26 cellular contexts compared by ENCODE assay signal in genomic region chr10:116764979-116765378, GRCh38. TPM values are rescaled to one million over a fixed set of nuclear protein-coding genes. Genes with fewer than 3 reads are reported as not detected.
DNase-seq lines count a peak whose midpoint lies in the region; ATAC-seq, FAIRE-seq and TF ChIP-seq lines count a peak whose summit lies in the region.
"Had no signal": no experiment of that assay in that cellular context is flagged by ENCODE, and none has a peak within 500 bp of the region (broad histone marks: within the 10 kb centered on the region; RNA-seq: fewer than 3 reads in every experiment).

No MANE protein-coding gene starts in this region.

- H3K9me3 ChIP-seq in HepG2 (ENCODE audit: low read length) (peaks cover 4% of the 10 kb centered on the region), right lobe of liver (no peaks in the 10 kb centered on the region), HCT116 (ENCODE audit: control insufficient read depth in 1 of 2, insufficient read depth in 1 of 2, low read depth in 1 of 2, low read length in 2 of 2) (no peaks in the 10 kb centered on the region), HEK293 (ENCODE audit: control insufficient read depth, insufficient read depth, low read depth, low read length) (no peaks in the 10 kb centered on the region), SK-N-SH (no peaks in the 10 kb centered on the region)
- H3K9me3 ChIP-seq: BE2C had no signal

- no peak overlapping the region for H4K5ac ChIP-seq in mesendoderm (ENCODE audit: low read length)

- no peak overlapping the region for H4K8ac ChIP-seq in mesendoderm (ENCODE audit: low read depth, low read length)

- no peaks in the 10 kb centered on the region for H4K20me1 ChIP-seq in HepG2 (ENCODE audit: insufficient read depth, low read length)
- H4K20me1 ChIP-seq in HCT116 (ENCODE audit: insufficient read depth) = no peaks in the 10 kb centered on the region
- H4K20me1 ChIP-seq in SK-N-SH (ENCODE audit: insufficient read depth) = no peaks in the 10 kb centered on the region
- H4K20me1 ChIP-seq: BLaER1 treated with 17β-estradiol and CSF1 and Interleukin-3, amounts not matched to agents 10 nM and 100 nM had no signal

- H3K27ac ChIP-seq in HepG2 (ENCODE audit: extremely low read length, insufficient read depth, low read length) (no peak overlapping the region), right lobe of liver (no peak overlapping the region), HCT116 (ENCODE audit: low read depth, low read length) (no peak overlapping the region), HEK293 (ENCODE audit: extremely low read depth, low read depth, low read length) (no peak overlapping the region), mesendoderm (ENCODE audit: low read depth, low read length) (no peak overlapping the region), SK-N-SH (ENCODE audit: low read depth in 2 of 2, low read length in 1 of 2) (no peak overlapping the region)
- H3K27ac ChIP-seq: 22Rv1; A549; BLaER1; BLaER1 treated with 17β-estradiol and CSF1 and Interleukin-3, amounts not matched to agents 10 nM and 100 nM; C4-2B had no signal

- CTCF ChIA-PET in HepG2 (lab: Yijun Ruan, JAX; ENCODE audit: low intra/inter-chr PET ratio, low total read pairs) (interaction anchor here (1.3 kb wide), 1 partner anchor 83 kb away, joined by 5 read pairs; no protein-coding TSS in a partner anchor), HCT116 (lab: Charles Lee) (interaction anchor here (1.5 kb wide), 1 partner anchor 83 kb away, joined by 5 read pairs; no protein-coding TSS in a partner anchor), HEK293 (lab: Yijun Ruan, JAX) (interaction anchor here (0.6 to 1.7 kb wide), 13 partner anchors 15 to 1409 kb away, joined by 3 to 5 read pairs (median 3); no protein-coding TSS in a partner anchor), SK-N-SH (lab: Yijun Ruan, JAX) (interaction anchor here (1.6 to 4.1 kb wide), 4 partner anchors 23 to 138 kb away, joined by 3 to 24 read pairs (median 10); no protein-coding TSS in a partner anchor)

- H3K4me2 ChIP-seq in HepG2 (ENCODE audit: low read depth, low read length) = no peak overlapping the region
- H3K4me2 ChIP-seq in HCT116 (ENCODE audit: low read length) = no peak overlapping the region
- H3K4me2 ChIP-seq in mesendoderm (ENCODE audit: low read length) = no peak overlapping the region
- H3K4me2 ChIP-seq in SK-N-SH = no peak overlapping the region
- H3K4me2 ChIP-seq: A549 had no signal

- intact Hi-C loops in HepG2 (cut with micrococcal nuclease; ENCODE audit: unreplicated experiment) = no loop called here
- intact Hi-C loops in right lobe of liver (cut with DNase I) = no loop called here
- intact Hi-C loops in HCT116 (cut with micrococcal nuclease) = loop anchor here (1.0 kb wide), 1 partner anchor 83 kb away; no protein-coding TSS in a partner anchor

- no peak overlapping the region for H2BK5ac ChIP-seq in mesendoderm (ENCODE audit: low read length)

- BruUV-seq in HepG2 (replicated peaks; lab: Mats Ljungman, UMichigan) = no TSS peak
- BruUV-seq in HCT116 (replicated peaks; lab: Mats Ljungman, UMichigan) = no TSS peak

- no peak for FAIRE-seq in HepG2 (lab: Jason Lieb, UNC)
- FAIRE-seq: A204.1, A549, D721Med had no signal

- TF ChIP-seq EP300 in HepG2 (IDR thresholded peaks at IDR 0.05; ENCODE audit: low read depth in 2 of 2, low read length in 2 of 2) (no peak), HepG2 (CRISPR knock-in tag; IDR thresholded peaks at IDR 0.05; ENCODE audit: borderline replicate concordance) (no peak), SK-N-SH (IDR thresholded peaks at IDR 0.05; ENCODE audit: borderline replicate concordance in 1 of 2, low read depth in 1 of 2, low read length in 1 of 2) (no peak)

- H3K18ac ChIP-seq in mesendoderm (ENCODE audit: low read length) = no peak overlapping the region

- no peak overlapping the region for H3K56ac ChIP-seq in mesendoderm (ENCODE audit: low read length)

- H3K79me1 ChIP-seq in mesendoderm (ENCODE audit: low read length) = no peaks in the 10 kb centered on the region

- H3K4me3 ChIP-seq in HepG2 (replicated peaks in 1 of 3; ENCODE audit: insufficient read depth in 1 of 3, low read depth in 2 of 3, low read length in 3 of 3) = no peak overlapping the region
- H3K4me3 ChIP-seq in right lobe of liver = no peak overlapping the region
- H3K4me3 ChIP-seq in HCT116 (replicated peaks in 1 of 2; ENCODE audit: low read depth in 1 of 2, low read length in 2 of 2) = no peak overlapping the region
- no peak overlapping the region for H3K4me3 ChIP-seq in HEK293 (ENCODE audit: low read depth, low read length)
- peak overlapping the region; percentile 22 for H3K4me3 ChIP-seq in mesendoderm (ENCODE audit: low read length)
- no peak overlapping the region for H3K4me3 ChIP-seq in SK-N-SH (ENCODE audit: low read depth in 2 of 2, low read length in 1 of 2)
- H3K4me3 ChIP-seq: A549; BLaER1; BLaER1 treated with 17β-estradiol and CSF1 and Interleukin-3, amounts not matched to agents 10 nM and 100 nM had no signal

- H3K36me3 ChIP-seq in HepG2 (replicated peaks in 1 of 2; ENCODE audit: control insufficient read depth in 1 of 2, insufficient read depth in 2 of 2, low read length in 2 of 2) = no peaks in the 10 kb centered on the region
- H3K36me3 ChIP-seq in right lobe of liver = no peaks in the 10 kb centered on the region
- no peaks in the 10 kb centered on the region for H3K36me3 ChIP-seq in HCT116 (ENCODE audit: control insufficient read depth in 1 of 2, insufficient read depth in 2 of 2, low read length in 2 of 2)
- H3K36me3 ChIP-seq in HEK293 (ENCODE audit: control insufficient read depth in 2 of 2, insufficient read depth in 1 of 2, low read length in 2 of 2) = no peaks in the 10 kb centered on the region
- H3K36me3 ChIP-seq in mesendoderm (ENCODE audit: control insufficient read depth, insufficient read depth, low read length) = no peaks in the 10 kb centered on the region
- H3K36me3 ChIP-seq in SK-N-SH (replicated peaks in 1 of 2; ENCODE audit: control insufficient read depth in 1 of 2, insufficient read depth in 2 of 2, low read length in 1 of 2) = no peaks in the 10 kb centered on the region
- H3K36me3 ChIP-seq: BE2C; BLaER1; BLaER1 treated with 17β-estradiol and CSF1 and Interleukin-3, amounts not matched to agents 10 nM and 100 nM had no signal

- H3K4ac ChIP-seq in mesendoderm (ENCODE audit: low read depth, low read length) = no peak overlapping the region

- no peaks in the 10 kb centered on the region for H3K9me2 ChIP-seq in HCT116 (ENCODE audit: insufficient read depth)
- H3K9me2 ChIP-seq in SK-N-SH = no peaks in the 10 kb centered on the region

- POLR2A ChIA-PET in HepG2 (lab: Yijun Ruan, JAX) = no interaction called here
- POLR2A ChIA-PET in HCT116 (lab: Charles Lee) = interaction anchor here (0.7 kb wide), 1 partner anchor 22 kb away, joined by 3 read pairs; the partner anchor contains the start of gene HSPA12A
- POLR2A ChIA-PET in HEK293 (lab: Yijun Ruan, JAX) = no interaction called here
- POLR2A ChIA-PET in SK-N-SH (lab: Yijun Ruan, JAX) = no interaction called here

- no peak overlapping the region for H2AK5ac ChIP-seq in mesendoderm (ENCODE audit: low read length)

- in situ Hi-C loops in HepG2 (cut with HindIII; ENCODE audit: extremely low pct_ligation_motif_present, low pct_unique_long_range_greater_than_20kb) = no loop called here

- H3K79me2 ChIP-seq in HepG2 (ENCODE audit: insufficient read depth, low read length) (no peaks in the 10 kb centered on the region), HCT116 (ENCODE audit: insufficient read depth, low read length) (no peaks in the 10 kb centered on the region), mesendoderm (ENCODE audit: control insufficient read depth, insufficient read depth, low read length) (no peaks in the 10 kb centered on the region), SK-N-SH (ENCODE audit: insufficient read depth) (no peaks in the 10 kb centered on the region)

- H3F3A ChIP-seq in SK-N-SH (replicated peaks; ENCODE audit: insufficient read depth) = no peaks in the 10 kb centered on the region

- H3K4me1 ChIP-seq in HepG2 (ENCODE audit: insufficient read depth, low read length) (peaks cover 61% of the 10 kb centered on the region), right lobe of liver (peaks cover 0 to 9% (median 0%) of the 10 kb centered on the region in 4 donors), HCT116 (ENCODE audit: control insufficient read depth in 1 of 2, insufficient read depth in 2 of 2, low read length in 2 of 2) (0 out of 4 replicates have a peak, but pooled peaks cover 0 to 5% of the 10 kb centered on the region in 2 experiments), HEK293 (ENCODE audit: control insufficient read depth, insufficient read depth, low read length) (no peaks in the 10 kb centered on the region), mesendoderm (ENCODE audit: control insufficient read depth, low read depth, low read length) (peaks cover 2% of the 10 kb centered on the region), SK-N-SH (ENCODE audit: control insufficient read depth in 1 of 2, insufficient read depth in 2 of 2, low read depth in 1 of 2, low read length in 1 of 2) (peaks cover 0 to 4% of the 10 kb centered on the region in 2 experiments; a peak in 1 of 4 replicates)
- H3K4me1 ChIP-seq: BE2C, Caco-2 had no signal

- H2BK15ac ChIP-seq in mesendoderm (replicated peaks; ENCODE audit: low read depth) = no peak overlapping the region

- TF ChIP-seq RAD21 in HepG2 (CRISPR knock-in tag; IDR thresholded peaks at IDR 0.05) = no peak
- TF ChIP-seq RAD21 in HCT116 (IDR thresholded peaks at IDR 0.05; ENCODE audit: low read depth) = no peak
- TF ChIP-seq RAD21 in SK-N-SH (IDR thresholded peaks at IDR 0.05; ENCODE audit: low read length) = no peak

- H3K23ac ChIP-seq in mesendoderm (ENCODE audit: low read length) = no peak overlapping the region

- TF ChIP-seq CTCF in HepG2 (CRISPR knock-in tag; IDR thresholded peaks at IDR 0.05) (no peak), right lobe of liver (IDR thresholded peaks at IDR 0.05) (no peak), HCT116 (IDR thresholded peaks at IDR 0.05 in 2 of 3, conservative IDR thresholded peaks at IDR 0.05 in 1 of 3; ENCODE audit: borderline replicate concordance in 1 of 3, insufficient read depth in 1 of 3, low read depth in 2 of 3, low read length in 2 of 3) (no peak), HEK293 (tag by site-specific recombination; IDR thresholded peaks at IDR 0.05) (no peak), SK-N-SH (IDR thresholded peaks at IDR 0.05) (no peak)

- no peak overlapping the region for H3K9ac ChIP-seq in HepG2 (ENCODE audit: insufficient read depth, low read depth, low read length)
- H3K9ac ChIP-seq in HCT116 (ENCODE audit: low read length) = no peak overlapping the region
- H3K9ac ChIP-seq in mesendoderm (ENCODE audit: low read length) = no peak overlapping the region
- H3K9ac ChIP-seq in SK-N-SH = no peak overlapping the region
- H3K9ac ChIP-seq: BLaER1; BLaER1 treated with 17β-estradiol and CSF1 and Interleukin-3, amounts not matched to agents 10 nM and 100 nM had no signal

- no peak for ATAC-seq in HepG2
- ATAC-seq in right lobe of liver = no peak
- no peak for ATAC-seq in HCT116
- ATAC-seq: A549; CD8-positive, alpha-beta T cell had no signal

- TF ChIP-seq POLR2A in HepG2 (IDR thresholded peaks at IDR 0.05; ENCODE audit: insufficient read depth in 1 of 2, low read depth in 2 of 2, low read length in 2 of 2) = no peak
- TF ChIP-seq POLR2A in right lobe of liver (IDR thresholded peaks at IDR 0.05) = no peak
- TF ChIP-seq POLR2A in HCT116 (IDR thresholded peaks at IDR 0.05; ENCODE audit: borderline replicate concordance, extremely low read depth, insufficient read depth, insufficient read length) = no peak

- H2AFZ ChIP-seq in HepG2 (ENCODE audit: low read length) (no peak overlapping the region), HCT116 (ENCODE audit: low read depth, low read length, poor library complexity, severe bottlenecking) (peak overlapping the region; percentile 79), SK-N-SH (ENCODE audit: low read depth) (no peak overlapping the region)

- RAD21 ChIA-PET in HCT116 (lab: Charles Lee; ENCODE audit: low non-redundant PET in 1 of 2, low total read pairs in 2 of 2, uncharacterized antibody in 2 of 2, unreplicated experiment in 2 of 2) = no interaction called here

- no peak for DNase-seq in HepG2 (ENCODE audit: low spot score)
- DNase-seq in right lobe of liver = no peak
- DNase-seq in HCT116 (ENCODE audit: low read depth, low spot score) = no peak
- no peak for DNase-seq in mesendoderm
- DNase-seq in activated T-cell treated with anti-CD3 and anti-CD28 coated beads, Interleukin-2, amount 50 U/mL, for 48 hours = no peak
- DNase-seq in SK-N-SH = no peak
- DNase-seq in cerebellar nuclear complex (lab: John Stamatoyannopoulos, UW) = no peak
- DNase-seq: BE2C, COR-L47, DMS 273 treated with DMSO at 0.1 percent for 48 hours, DMS153, DMS79, DMS79 treated with DMSO at 0.1 percent for 48 hours, EL had no signal

- no peak overlapping the region for H2BK120ac ChIP-seq in mesendoderm (ENCODE audit: low read depth, low read length)

- H3K27me3 ChIP-seq in HepG2 (ENCODE audit: control insufficient read depth in 1 of 2, insufficient read depth in 2 of 2, low read length in 2 of 2) (no peaks in the 10 kb centered on the region; a peak in 2 of 5 replicates), right lobe of liver (no peaks in the 10 kb centered on the region), HCT116 (ENCODE audit: insufficient read depth, low read length) (peaks cover 9% of the 10 kb centered on the region; the same call in 1 of the 2 replicates), mesendoderm (ENCODE audit: insufficient read depth, low read length, poor library complexity) (no peaks in the 10 kb centered on the region), SK-N-SH (ENCODE audit: insufficient read depth) (no peaks in the 10 kb centered on the region; the same call in 1 of the 2 replicates)
- H3K27me3 ChIP-seq: BE2C; BLaER1; BLaER1 treated with 17β-estradiol and CSF1 and Interleukin-3, amounts not matched to agents 10 nM and 100 nM had no signal

RNA-seq across cellular contexts. Expression of gene HSPA12A, which starts 22.6 kb away (rescaled TPM):
- 12.9 and 13.6 TPM in 2 replicates for total RNA-seq in HepG2 (2016; rRNA removed; fragmentation: Illumina TruSeq; extraction: Trizol)
- total RNA-seq in HepG2 (2016; cell fraction: cytosol; rRNA removed; fragmentation: Illumina TruSeq; extraction: Trizol; ENCODE audit: low read depth) = 1.2 and 1.6 TPM in 2 replicates
- 11.4 and 13.0 TPM in 2 replicates for total RNA-seq in HepG2 (2016; cell fraction: insoluble cytoplasmic fraction; rRNA removed; fragmentation: Illumina TruSeq; extraction: Trizol)
- 6.0 and 6.8 TPM in 2 replicates for total RNA-seq in HepG2 (2016; cell fraction: membrane; rRNA removed; fragmentation: Illumina TruSeq; extraction: Trizol)
- total RNA-seq in HepG2 (2016; cell fraction: nucleus; rRNA removed; fragmentation: Illumina TruSeq; extraction: Trizol) = 20.1 and 20.8 TPM in 2 replicates
- 6.2 and 6.4 TPM in 2 replicates for polyA plus RNA-seq in HepG2 (2011; rRNA removed)
- 3.1 and 3.5 TPM in 2 replicates for polyA plus RNA-seq in HepG2 (2011; cell fraction: cytosol; rRNA removed)
- 17.5 and 19.4 TPM in 2 replicates for polyA plus RNA-seq in HepG2 (2011; cell fraction: nucleus; rRNA removed)
- polyA plus RNA-seq in HepG2 (2012) = 4.4 and 5.0 TPM in 2 replicates
- 0.99 and 1.1 TPM in 2 replicates for polyA plus RNA-seq in HepG2 (2016; cell fraction: cytosol; fragmentation: Illumina TruSeq; extraction: Trizol; ENCODE audit: low read depth)
- polyA plus RNA-seq in HepG2 (2016; cell fraction: insoluble cytoplasmic fraction; fragmentation: Illumina TruSeq; extraction: Trizol; ENCODE audit: low read depth) = 9.9 and 11.3 TPM in 2 replicates
- 2.7 and 2.9 TPM in 2 replicates for polyA plus RNA-seq in HepG2 (2016; cell fraction: membrane; fragmentation: Illumina TruSeq; extraction: Trizol; ENCODE audit: low read depth)
- 37.7 and 40.5 TPM in 2 replicates for polyA plus RNA-seq in HepG2 (2016; cell fraction: nucleus; fragmentation: Illumina TruSeq; extraction: Trizol; ENCODE audit: insufficient read depth, low read depth)
- 0.91 and 21.7 TPM in 2 replicates for polyA minus RNA-seq in HepG2 (2011; rRNA and poly(A)+ RNA removed; ENCODE audit: low replicate concordance)
- 4.5 and 5.4 TPM in 2 replicates for polyA minus RNA-seq in HepG2 (2011; cell fraction: cytosol; rRNA and poly(A)+ RNA removed)
- polyA minus RNA-seq in HepG2 (2011; cell fraction: nucleus; rRNA and poly(A)+ RNA removed) = 15.3 and 19.7 TPM in 2 replicates
- 1 to 10 TPM; 2.3 to 4.2 (median 2.9) TPM for total RNA-seq in right lobe of liver
- 19.8 TPM for total RNA-seq in HCT116 (2021; ENCODE audit: unreplicated experiment)
- 7.0 and 8.9 TPM in 2 replicates for polyA plus RNA-seq in HCT116 (2012)
- polyA plus RNA-seq in mesendoderm (2013, experiment 1 of 2) = 4.5 TPM
- polyA plus RNA-seq in mesendoderm (2013, experiment 2 of 2) = 4.4 TPM
- 2.9 and 3.3 TPM in 2 replicates for polyA plus RNA-seq in SK-N-SH (2012; rRNA removed)
- 2.3 and 2.7 TPM in 2 replicates for polyA plus RNA-seq in SK-N-SH (2012; cell fraction: cytosol; rRNA removed)
- polyA plus RNA-seq in SK-N-SH (2012; cell fraction: nucleus; rRNA removed) = 8.3 and 9.2 TPM in 2 replicates
- polyA plus RNA-seq: CD14-positive monocyte; CD8-positive, alpha-beta memory T cell had no signal

Comparison
In these comparisons a context has a peak if more than half of its experiments do, and no peak if none do; other contexts are left out.
1. Of the 63 proteins assayed by ChIP-seq in both HepG2 and HEK293: peak only in HepG2: none; only in HEK293: SETDB1; in both: none; in neither: 62.